Comparison of ENCODE assay signal across 28 cellular contexts in genomic region chr6:48255094-48255493, GRCh38.
"Had no signal": no experiment of that assay in that cellular context is flagged by ENCODE, and none has a peak within 500 bp of the region (broad histone marks: within the 10 kb centered on the region; RNA-seq: fewer than 3 reads in every experiment).

No MANE protein-coding gene starts in this region.

- H3K4me3 ChIP-seq: K562, PC-9 had no signal

- DNase-seq: activated B cell treated with CpG ODN at 0.5 μM for 24 hours; activated CD4-positive, alpha-beta memory T cell treated with anti-CD3 and anti-CD28 coated beads, Interleukin-2, amount 10 ng/mL, durations not matched to agents 7 days and 5 days; activated CD4-positive, alpha-beta T cell treated with anti-CD3 and anti-CD28 coated beads for 4 hours; activated CD4-positive, alpha-beta T cell treated with anti-CD3 and anti-CD28 coated beads, Interleukin-2, amount 50 U/mL, for 1 hour; activated CD4-positive, CD25-positive, alpha-beta regulatory T cell treated with anti-CD3 and anti-CD28 coated beads, Interleukin-2, amount 50 U/mL, for 72 hours; activated CD8-positive, alpha-beta memory T cell treated with anti-CD3 and anti-CD28 coated beads for 24 hours; activated CD8-positive, alpha-beta memory T cell treated with anti-CD3 and anti-CD28 coated beads, Interleukin-2, amount 10 ng/mL, durations not matched to agents 7 days and 5 days; activated CD8-positive, alpha-beta memory T cell treated with anti-CD3 and anti-CD28 coated beads, Interleukin-2, amount 50 U/mL, for 48 hours; activated effector memory CD4-positive, alpha-beta T cell treated with Interleukin-2 at 50 U/mL for 16 hours; activated naive CD4-positive, alpha-beta T cell treated with anti-CD3 and anti-CD28 coated beads, Interleukin-2, amount 10 ng/mL, durations not matched to agents 7 days and 5 days; activated naive CD8-positive, alpha-beta T cell treated with anti-CD3 and anti-CD28 coated beads, Interleukin-2, amount 50 U/mL, for 24 hours; activated T-cell treated with anti-CD3 and anti-CD28 coated beads, Interleukin-2, amount 50 U/mL, for 48 hours; anterior cingulate cortex; caudate nucleus; cerebellar nuclear complex; NCI-H1105; NCI-H1436; NCI-H1694; NCI-H2029; NCI-H345; NCI-H524 treated with DMSO at 0.1 percent for 48 hours; NK-92 treated with Interleukin-12 subunit alpha and Interleukin-12 subunit beta, amount 100 ng/mL, for 24 hours; PC-9; SIG-M5; T-helper 1 cell; T-helper 2 cell; T-helper 9 cell had no signal
